In the genomic region with DNA sequence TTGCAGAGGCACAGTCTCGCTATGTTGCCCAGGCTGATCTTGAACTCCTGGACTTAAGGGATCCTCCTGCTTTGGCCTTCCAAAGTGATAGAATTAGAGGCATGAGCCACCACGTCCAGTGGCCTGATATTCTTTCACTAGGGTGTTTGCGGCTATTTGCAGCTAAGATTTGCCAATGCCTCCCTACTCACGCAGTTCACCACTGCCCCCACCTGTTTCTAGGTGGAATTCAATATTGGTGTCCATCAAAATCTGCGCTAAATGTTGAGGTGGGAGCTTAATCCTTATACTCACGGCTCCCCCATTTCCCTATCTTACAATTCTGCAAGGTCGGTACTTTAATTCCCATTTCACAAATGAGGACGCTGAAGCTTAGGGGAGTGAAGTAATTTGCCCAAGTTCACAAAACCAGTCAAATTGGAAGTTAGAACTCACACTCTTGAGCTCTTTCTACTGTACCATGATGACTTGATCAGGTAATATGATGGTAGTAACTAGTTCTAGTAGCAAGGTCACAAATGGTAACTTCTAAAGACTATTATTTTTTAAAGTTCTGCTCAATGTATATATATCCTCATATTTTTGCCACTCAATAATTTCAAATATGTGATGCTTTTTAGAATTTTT, we compare ENCODE assay signal across 8 cellular contexts. TPM values are rescaled to one million over a fixed set of nuclear protein-coding genes. Genes with fewer than 3 reads are reported as not detected.
A peak's percentile ranks its signal among the peaks of the same experiment; 100 is the strongest.
DNase-seq lines count a peak whose midpoint lies in the region; ATAC-seq and TF ChIP-seq lines count a peak whose summit lies in the region.

No MANE protein-coding gene starts in this region.

- no peak overlapping the region for H3K4me3 Mint-ChIP-seq in naive thymus-derived CD8-positive, alpha-beta T cell

- intact Hi-C loops in spleen (cut with DNase I; ENCODE audit: low total_unique reads), result no loop called here

- TF ChIP-seq POLR2A in spleen (IDR thresholded peaks at IDR 0.05), result no peak

- H3K9me3 ChIP-seq in OCI-LY3 (ENCODE audit: insufficient read depth, low read length) (0 out of 2 replicates have a peak, but pooled peaks cover 3% of the 10 kb centered on the region), spleen (peaks cover 0 to 7% (median 3%) of the 10 kb centered on the region in 8 donors)

- H3K27me3 ChIP-seq in OCI-LY3 (ENCODE audit: low read depth, low read length), result peaks cover 7% of the 10 kb centered on the region
- peaks cover 0 to 13% (median 0%) of the 10 kb centered on the region in 7 donors for H3K27me3 ChIP-seq in spleen (replicated peaks in 1 of 7)

- ATAC-seq in HG02938 (IDR thresholded peaks at IDR 0.05; ENCODE audit: unreplicated experiment), result peak; percentile 59
- ATAC-seq in naive thymus-derived CD8-positive, alpha-beta T cell, result no peak
- ATAC-seq in HG03354 (IDR thresholded peaks at IDR 0.05; ENCODE audit: poor library complexity, severe bottlenecking, unreplicated experiment), result no peak
- no peak for ATAC-seq in HG02763 (IDR thresholded peaks at IDR 0.05; ENCODE audit: unreplicated experiment)

- H3K9ac ChIP-seq in OCI-LY3 (ENCODE audit: low read length), result no peak overlapping the region

- TF ChIP-seq CTCF in OCI-LY3 (IDR thresholded peaks at IDR 0.05; ENCODE audit: low read depth, low read length) (peak; percentile 85), fibroblast of the aortic adventitia (IDR thresholded peaks at IDR 0.05; ENCODE audit: insufficient read depth, low read length) (peak; percentile 59), spleen (IDR thresholded peaks at IDR 0.05 in 8 of 11, conservative IDR thresholded peaks at IDR 0.05 in 3 of 11) (peak in 8 of 11 experiments; percentile 16 to 62 (median 42))

- H3K9me3 Mint-ChIP-seq in naive thymus-derived CD8-positive, alpha-beta T cell, result peaks cover 0 to 4% (median 0%) of the 10 kb centered on the region in 9 donors

- no peaks in the 10 kb centered on the region for H4K20me1 ChIP-seq in OCI-LY3 (ENCODE audit: insufficient read depth, low read length)

- H3K27ac ChIP-seq in OCI-LY3 (ENCODE audit: low read length) (no peak overlapping the region), spleen (no peak overlapping the region)

- DNase-seq in DMS53 treated with DMSO at 0.1 percent for 48 hours (lab: John Stamatoyannopoulos, UW; ENCODE audit: unreplicated experiment) (peak; percentile 25), fibroblast of the aortic adventitia (ENCODE audit: low read depth) (peak; percentile 51), spleen (no peak)
- no peak for DNase-seq in naive thymus-derived CD8-positive, alpha-beta T cell

- H3K27ac Mint-ChIP-seq in naive thymus-derived CD8-positive, alpha-beta T cell, result no peak overlapping the region

- H3K36me3 ChIP-seq in OCI-LY3 (replicated peaks; ENCODE audit: low read depth, low read length), result no peaks in the 10 kb centered on the region
- no peaks in the 10 kb centered on the region for H3K36me3 ChIP-seq in spleen

- POLR2A ChIA-PET in naive thymus-derived CD8-positive, alpha-beta T cell (lab: Charles Lee), result interaction anchor here (0.5 kb wide), 1 partner anchor 158 kb away, joined by 3 read pairs; no protein-coding TSS in a partner anchor

- 30 to 47% (median 40%) methylated on average over 8 of the region's 8 CpGs for WGBS in spleen, 5 donors

- H3K4me1 Mint-ChIP-seq in naive thymus-derived CD8-positive, alpha-beta T cell, result no peaks in the 10 kb centered on the region

- no peak overlapping the region for H3K4me2 ChIP-seq in OCI-LY3 (ENCODE audit: low read length)

- H3K4me1 ChIP-seq in OCI-LY3 (ENCODE audit: low read length) (no peaks in the 10 kb centered on the region), spleen (peaks cover 0 to 7% (median 0%) of the 10 kb centered on the region in 6 donors)

- no peak overlapping the region for H2AFZ ChIP-seq in OCI-LY3 (ENCODE audit: low read depth, low read length)

- peaks cover 0 to 31% (median 18%) of the 10 kb centered on the region in 5 donors for H3K27me3 Mint-ChIP-seq in naive thymus-derived CD8-positive, alpha-beta T cell

- H3K4me3 ChIP-seq in OCI-LY3 (ENCODE audit: low read length) (no peak overlapping the region), fibroblast of the aortic adventitia (ENCODE audit: low read depth, low read length) (no peak overlapping the region), spleen (no peak overlapping the region)

- peaks cover 0 to 8% (median 4%) of the 10 kb centered on the region in 3 donors for H3K36me3 Mint-ChIP-seq in naive thymus-derived CD8-positive, alpha-beta T cell

- no peaks in the 10 kb centered on the region for H3K79me2 ChIP-seq in OCI-LY3 (ENCODE audit: low read length)

RNA-seq across cellular contexts. Expression of a gene that starts 22.1 kb away (rescaled TPM):
- total RNA-seq in fibroblast of the aortic adventitia (ENCODE audit: low replicate concordance) (not detected in 2 replicates), spleen (not detected)
- polyA plus RNA-seq in spleen, result not detected
- not detected for total RNA-seq in naive thymus-derived CD8-positive, alpha-beta T cell
- polyA plus RNA-seq in naive thymus-derived CD8-positive, alpha-beta T cell, result not detected

RNA-seq across cellular contexts. Expression of a gene that starts 27.3 kb away (rescaled TPM):
- total RNA-seq in fibroblast of the aortic adventitia (ENCODE audit: low replicate concordance) (0.27 and 1.7 TPM in 2 replicates), spleen (10 to 100 TPM; 27.8 to 65.4 (median 47.8) TPM)
- 10 to 100 TPM in 1 of 3 donors, 1 to 10 TPM in 2; 4.1 to 17.6 (median 6.0) TPM for polyA plus RNA-seq in spleen
- not detected for total RNA-seq in naive thymus-derived CD8-positive, alpha-beta T cell
- under 1 TPM in 1 of 3 donors, not detected in 2; 0.10 TPM for polyA plus RNA-seq in naive thymus-derived CD8-positive, alpha-beta T cell

Comparison
In these comparisons a context has a peak if more than half of its experiments do, and no peak if none do; other contexts are left out.
1. DNase-seq: peak in DMS53 treated with DMSO at 0.1 percent for 48 hours (single experiment) and fibroblast of the aortic adventitia (single experiment); none in spleen (single experiment) and naive thymus-derived CD8-positive, alpha-beta T cell (0 of 10).
2. RNA of a gene that starts 27.3 kb away (total RNA-seq): 27.8 to 65.4 TPM in spleen; 0.27 to 1.7 TPM in fibroblast of the aortic adventitia and not detected in naive thymus-derived CD8-positive, alpha-beta T cell; every median in the first group is over 10 times any median in the second.
3. Peak in every context shown above with its lines, with median percentiles within 50 percentile points of each other: CTCF ChIP-seq.